1 cellular context compared by ENCODE assay signal in genomic region chr5:141523991-141524390, GRCh38.
TF ChIP-seq lines count a peak whose summit lies in the region.

No MANE protein-coding gene starts in this region.

TF ChIP-seq in GM23338, 12 proteins besides CTCF, POLR2A, EP300 and RAD21 (continued from another document):
- no peak for TF ChIP-seq ZNF462 (CRISPR knock-in tag; IDR thresholded peaks at IDR 0.05)
- no peak for TF ChIP-seq EZH2 (IDR thresholded peaks at IDR 0.05; ENCODE audit: low read depth, unreplicated experiment)
- no peak for TF ChIP-seq ZNF331 (CRISPR knock-in tag; IDR thresholded peaks at IDR 0.05; ENCODE audit: low read depth)
- TF ChIP-seq EZH2phosphoT487 (IDR thresholded peaks at IDR 0.05; ENCODE audit: unreplicated experiment): no peak
- TF ChIP-seq STAT1 (IDR thresholded peaks at IDR 0.05; ENCODE audit: unreplicated experiment): no peak
TF ChIP-seq in GM23338: peak in this region for 0.
